Comparison of ENCODE assay signal across 14 cellular contexts in the genomic region with DNA sequence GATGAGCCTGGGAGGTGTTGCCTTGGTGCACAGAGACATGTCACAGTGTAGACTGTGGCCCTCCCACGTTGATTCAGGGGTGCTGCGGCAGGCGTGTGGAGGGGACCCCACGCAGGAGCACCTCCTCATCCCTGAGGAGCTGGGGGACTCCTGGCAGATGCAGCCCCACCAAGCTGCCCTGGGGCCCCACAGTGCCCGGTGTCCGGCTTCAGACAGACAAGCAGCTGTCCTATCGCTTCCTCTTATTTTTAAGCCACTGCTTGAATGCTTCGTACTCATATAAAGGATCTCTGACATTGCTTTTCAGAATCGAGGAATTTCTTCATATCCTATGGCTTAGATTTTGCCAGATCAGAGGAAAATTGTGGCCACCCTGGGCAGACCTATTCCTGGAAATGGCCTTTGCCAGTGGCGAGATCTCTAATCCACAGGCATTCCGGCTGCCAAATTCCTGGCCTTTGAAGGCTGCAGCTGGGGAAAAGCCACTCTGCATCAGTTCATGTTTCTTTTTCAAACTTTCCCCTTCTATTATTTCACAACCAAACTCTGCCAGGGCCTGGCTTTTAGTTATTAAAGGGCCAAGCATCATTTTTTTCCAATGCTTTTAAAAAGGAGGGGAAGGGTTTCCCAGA.
DNase-seq lines count a peak whose midpoint lies in the region; ATAC-seq and TF ChIP-seq lines count a peak whose summit lies in the region.
"Had no signal": no experiment of that assay in that cellular context is flagged by ENCODE, and none has a peak within 500 bp of the region (broad histone marks: within the 10 kb centered on the region; RNA-seq: fewer than 3 reads in every experiment).

No MANE protein-coding gene starts in this region.

- no peak for ATAC-seq in HG03045 (IDR thresholded peaks at IDR 0.05; ENCODE audit: unreplicated experiment)
- no peak for ATAC-seq in T-helper 17 cell

- WGBS in GM23248 (ENCODE audit: low coverage in 1 of 2, low lambda C conversion rate in 2 of 2, missing lambda C conversion rate in 2 of 2), 2 experiments: 19 to 25% methylated on average over 11 of the region's 11 CpGs
- 42 to 45% methylated on average over 7 to 8 of the region's 11 CpGs for WGBS in esophagus squamous epithelium, 2 donors

- H3K79me2 ChIP-seq in GM23248 (ENCODE audit: insufficient read depth): no peaks in the 10 kb centered on the region

- TF ChIP-seq CTCF in esophagus squamous epithelium (IDR thresholded peaks at IDR 0.05): no peak

- H3K36me3 Mint-ChIP-seq in T-helper 17 cell (ENCODE audit: low read depth): no peaks in the 10 kb centered on the region

- no peaks in the 10 kb centered on the region for H3K9me3 ChIP-seq in GM23248 (ENCODE audit: low read depth)
- no peaks in the 10 kb centered on the region for H3K9me3 ChIP-seq in esophagus squamous epithelium
- no peaks in the 10 kb centered on the region for H3K9me3 ChIP-seq in muscle layer of colon (ENCODE audit: low read length)
- no peaks in the 10 kb centered on the region for H3K9me3 ChIP-seq in T-helper 17 cell (ENCODE audit: control insufficient read depth, low read length, poor library complexity, severe bottlenecking)

- DNase-seq in GM23248: peak; percentile 48
- DNase-seq in esophagus squamous epithelium (lab: John Stamatoyannopoulos, UW): no peak
- peak; percentile 81 for DNase-seq in stromal cell of bone marrow (ENCODE audit: low read depth)
- DNase-seq in NCI-H2196 (lab: John Stamatoyannopoulos, UW; ENCODE audit: unreplicated experiment): no peak
- no peak for DNase-seq in T-helper 17 cell
- no peak for DNase-seq in mucosa of gallbladder (ENCODE audit: low spot score)
- DNase-seq: activated CD4-positive, alpha-beta T cell treated with anti-CD3 and anti-CD28 coated beads, Interleukin-2, amount 50 U/mL, for 4 hours; AML-193; HCEC 1CT; Karpas-422; NCI-H187 had no signal

- no peaks in the 10 kb centered on the region for H4K20me1 ChIP-seq in GM23248 (ENCODE audit: insufficient read depth)

- H3K36me3 ChIP-seq in GM23248 (ENCODE audit: low read depth) (no peaks in the 10 kb centered on the region), esophagus squamous epithelium (no peaks in the 10 kb centered on the region), muscle layer of colon (ENCODE audit: insufficient read depth, low read length) (no peaks in the 10 kb centered on the region)

- H3K4me1 ChIP-seq in GM23248 (ENCODE audit: insufficient read depth) (peaks cover 4% of the 10 kb centered on the region; the same call in 1 of the 2 replicates), esophagus squamous epithelium (peaks cover 0 to 18% (median 9%) of the 10 kb centered on the region in 3 donors), muscle layer of colon (ENCODE audit: insufficient read depth, low read length) (peaks cover 21% of the 10 kb centered on the region)

- peak overlapping the region; percentile 68 for H2AFZ ChIP-seq in GM23248

- 0 out of 2 replicates have a peak, but pooled peaks cover 3% of the 10 kb centered on the region for H3F3A ChIP-seq in GM23248 (ENCODE audit: insufficient read depth)

- peak overlapping the region; percentile 66 for H3K4me2 ChIP-seq in GM23248 (ENCODE audit: unreplicated experiment)

- H3K4me3 ChIP-seq in GM23248: 0 out of 2 replicates have a peak overlapping the region, but pooled peaks have one; percentile 33
- peak overlapping the region in 1 of 4 donors; percentile 15 for H3K4me3 ChIP-seq in esophagus squamous epithelium
- no peak overlapping the region for H3K4me3 ChIP-seq in muscle layer of colon (ENCODE audit: low read depth in 1 of 2, low read length in 2 of 2)

- no peak overlapping the region for H3K27ac ChIP-seq in GM23248
- H3K27ac ChIP-seq in esophagus squamous epithelium: peak overlapping the region; percentile 18 to 70 (median 50)
- H3K27ac ChIP-seq in muscle layer of colon (ENCODE audit: low read depth, low read length): peak overlapping the region; percentile 50

- intact Hi-C loops in esophagus squamous epithelium (cut with DNase I): no loop called here

- peaks cover 29% of the 10 kb centered on the region for H3K27me3 Mint-ChIP-seq in T-helper 17 cell

- no peaks in the 10 kb centered on the region for H3K9me2 ChIP-seq in GM23248 (ENCODE audit: insufficient read depth)

- peaks cover 3% of the 10 kb centered on the region for H3K4me1 Mint-ChIP-seq in T-helper 17 cell

- no peak overlapping the region for H3K27ac Mint-ChIP-seq in T-helper 17 cell
- H3K27ac Mint-ChIP-seq: stimulated activated naive CD8-positive, alpha-beta T cell treated with anti-CD3 and anti-CD28 coated beads, Interleukin-15, Interleukin-2, amounts not matched to agents 100 ng/mL and 50 ng/mL, for 24 hours had no signal

- in situ Hi-C loops in GM23248 (cut with MboI): loop anchor here (25.0 kb wide), 1 partner anchor 721 kb away; no protein-coding TSS in a partner anchor

- no peak for TF ChIP-seq POLR2A in esophagus squamous epithelium (IDR thresholded peaks at IDR 0.05)

- H3K4me3 Mint-ChIP-seq in T-helper 17 cell: no peak overlapping the region
- H3K4me3 Mint-ChIP-seq: stimulated activated naive CD8-positive, alpha-beta T cell treated with anti-CD3 and anti-CD28 coated beads, Interleukin-15, Interleukin-2, amounts not matched to agents 100 ng/mL and 50 ng/mL, for 24 hours had no signal

- no peaks in the 10 kb centered on the region for H3K27me3 ChIP-seq in GM23248 (replicated peaks; ENCODE audit: insufficient read depth)
- peaks cover 0 to 5% (median 0%) of the 10 kb centered on the region in 4 donors for H3K27me3 ChIP-seq in esophagus squamous epithelium
- H3K27me3 ChIP-seq in muscle layer of colon (ENCODE audit: control insufficient read depth in 1 of 2, insufficient read depth in 2 of 2, low read length in 2 of 2): no peaks in the 10 kb centered on the region

- H3K9ac ChIP-seq in GM23248: peak overlapping the region; percentile 30; the same call in 1 of the 2 replicates
- no peak overlapping the region for H3K9ac ChIP-seq in muscle layer of colon (ENCODE audit: low read length)

Comparison
In these comparisons a context has a peak if more than half of its experiments do, and no peak if none do; other contexts are left out.
1. DNase-seq: peak in GM23248 (single experiment) and stromal cell of bone marrow (single experiment); none in esophagus squamous epithelium (single experiment), NCI-H2196 (single experiment), T-helper 17 cell (0 of 3) and mucosa of gallbladder (single experiment).